ENCODE assay signal across 28 cellular contexts in the genomic region with DNA sequence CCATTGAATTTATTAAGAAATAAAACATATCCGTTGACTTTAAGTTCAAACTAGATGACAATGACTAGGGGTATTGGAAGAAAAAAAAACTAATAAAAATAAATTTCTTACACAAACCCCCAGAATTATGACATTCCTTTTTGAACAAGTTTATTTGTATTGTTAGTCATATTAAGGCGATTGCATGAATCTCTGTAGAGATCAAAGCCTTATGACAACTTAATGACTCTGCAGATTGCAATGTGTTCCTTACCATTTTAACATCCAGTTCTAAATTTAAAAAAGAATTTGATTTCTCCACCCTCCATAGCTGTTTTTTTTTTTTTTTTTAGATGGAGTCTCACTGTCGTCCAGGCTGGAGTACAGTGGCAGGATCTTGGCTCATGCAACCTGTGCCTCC.
A peak's percentile ranks its signal among the peaks of the same experiment; 100 is the strongest.
DNase-seq lines count a peak whose midpoint lies in the region; ATAC-seq, FAIRE-seq and TF ChIP-seq lines count a peak whose summit lies in the region.
"Had no signal": no experiment of that assay in that cellular context is flagged by ENCODE, and none has a peak within 500 bp of the region (broad histone marks: within the 10 kb centered on the region; RNA-seq: fewer than 3 reads in every experiment).

No MANE protein-coding gene starts in this region.

- TF ChIP-seq CTCF in AG04449 (IDR thresholded peaks at IDR 0.05; ENCODE audit: insufficient read depth, low read length, missing control alignments) (no peak), HFFc6 (IDR thresholded peaks at IDR 0.05) (no peak), astrocyte (IDR thresholded peaks at IDR 0.05; ENCODE audit: insufficient read depth, low read depth, low read length) (no peak), gastroesophageal sphincter (IDR thresholded peaks at IDR 0.05) (no peak), progenitor cell of endocrine pancreas (IDR thresholded peaks at IDR 0.05; ENCODE audit: unreplicated experiment) (no peak)

- peak; percentile 45 for DNase-seq in AG04449 (ENCODE audit: low read depth, low spot score)
- peak; percentile 12 for DNase-seq in HFFc6
- peak; percentile 50 for DNase-seq in astrocyte (ENCODE audit: low read depth)
- peak; percentile 37 for DNase-seq in fibroblast of the conjunctiva (ENCODE audit: low read depth)
- no peak for DNase-seq in SIG-M5 (lab: John Stamatoyannopoulos, UW)
- no peak for DNase-seq in activated CD4-positive, alpha-beta T cell treated with anti-CD3 and anti-CD28 coated beads, Interleukin-2, amount 10 ng/mL, durations not matched to agents 24 days and 14 days
- no peak for DNase-seq in progenitor cell of endocrine pancreas (ENCODE audit: low spot score, unreplicated experiment)
- DNase-seq: activated CD4-positive, alpha-beta T cell treated with anti-CD3 and anti-CD28 coated beads, Interleukin-2, amount 10 ng/mL, durations not matched to agents 7 days and 5 days; activated CD8-positive, alpha-beta memory T cell treated with anti-CD3 and anti-CD28 coated beads, Interleukin-2, amount 10 ng/mL, durations not matched to agents 7 days and 5 days; activated naive CD4-positive, alpha-beta T cell treated with anti-CD3 and anti-CD28 coated beads, Interleukin-2, amount 10 ng/mL, durations not matched to agents 7 days and 5 days; CD8-positive, alpha-beta T cell; DMS153; effector memory CD8-positive, alpha-beta T cell; esophagus squamous epithelium; GF-D8; immature natural killer cell; left ventricle myocardium inferior; naive thymus-derived CD8-positive, alpha-beta T cell; stimulated activated CD8-positive, alpha-beta memory T cell treated with anti-CD3 and anti-CD28 coated beads, Interleukin-4, amount 100 ng/mL, for 48 hours; upper lobe of right lung had no signal

- H3K9me3 Mint-ChIP-seq in HFFc6 (no peaks in the 10 kb centered on the region), astrocyte (ENCODE audit: unreplicated experiment) (no peaks in the 10 kb centered on the region), progenitor cell of endocrine pancreas (ENCODE audit: low read depth) (no peaks in the 10 kb centered on the region)
- H3K9me3 Mint-ChIP-seq in activated CD4-positive, alpha-beta T cell treated with anti-CD3 and anti-CD28 coated beads, Interleukin-2, amount 10 ng/mL, durations not matched to agents 24 days and 14 days = no peaks in the 10 kb centered on the region
- H3K9me3 Mint-ChIP-seq: activated CD4-positive, alpha-beta T cell treated with anti-CD3 and anti-CD28 coated beads, Interleukin-2, amount 10 ng/mL, durations not matched to agents 7 days and 5 days; activated naive CD4-positive, alpha-beta T cell treated with anti-CD3 and anti-CD28 coated beads, Interleukin-2, amount 10 ng/mL, durations not matched to agents 7 days and 5 days; CD8-positive, alpha-beta T cell; mesothelial cell of epicardium had no signal

- no peaks in the 10 kb centered on the region for H3K9me3 ChIP-seq in astrocyte (ENCODE audit: insufficient read depth, low read depth, low read length)
- H3K9me3 ChIP-seq in gastroesophageal sphincter = no peaks in the 10 kb centered on the region
- H3K9me3 ChIP-seq: ascending aorta, esophagus squamous epithelium, left ventricle myocardium inferior, upper lobe of right lung had no signal

- TF ChIP-seq EP300 in gastroesophageal sphincter (IDR thresholded peaks at IDR 0.05) = no peak

- no peaks in the 10 kb centered on the region for H3K79me2 ChIP-seq in astrocyte (ENCODE audit: insufficient read depth, low read length)
- H3K79me2 ChIP-seq: hepatocyte had no signal

- intact Hi-C loops in activated CD4-positive, alpha-beta T cell treated with anti-CD3 and anti-CD28 coated beads, Interleukin-2, amount 10 ng/mL, durations not matched to agents 24 days and 14 days (cut with micrococcal nuclease) = no loop called here

- H3K27me3 Mint-ChIP-seq in HFFc6 (ENCODE audit: insufficient read depth) (peaks cover 17% of the 10 kb centered on the region), astrocyte (ENCODE audit: low read depth, unreplicated experiment) (peaks cover 15% of the 10 kb centered on the region), progenitor cell of endocrine pancreas (peaks cover 25% of the 10 kb centered on the region)
- peaks cover 5% of the 10 kb centered on the region for H3K27me3 Mint-ChIP-seq in activated CD4-positive, alpha-beta T cell treated with anti-CD3 and anti-CD28 coated beads, Interleukin-2, amount 10 ng/mL, durations not matched to agents 24 days and 14 days
- H3K27me3 Mint-ChIP-seq: activated naive CD4-positive, alpha-beta T cell treated with anti-CD3 and anti-CD28 coated beads, Interleukin-2, amount 10 ng/mL, durations not matched to agents 7 days and 5 days; effector memory CD8-positive, alpha-beta T cell had no signal

- H3K27ac Mint-ChIP-seq in HFFc6 = no peak overlapping the region
- H3K27ac Mint-ChIP-seq in astrocyte (ENCODE audit: unreplicated experiment) = no peak overlapping the region
- H3K27ac Mint-ChIP-seq in activated CD4-positive, alpha-beta T cell treated with anti-CD3 and anti-CD28 coated beads, Interleukin-2, amount 10 ng/mL, durations not matched to agents 24 days and 14 days = no peak overlapping the region
- H3K27ac Mint-ChIP-seq in progenitor cell of endocrine pancreas = no peak overlapping the region
- H3K27ac Mint-ChIP-seq: activated CD4-positive, alpha-beta T cell treated with anti-CD3 and anti-CD28 coated beads, Interleukin-2, amount 10 ng/mL, durations not matched to agents 7 days and 5 days; activated CD8-positive, alpha-beta memory T cell treated with anti-CD3 and anti-CD28 coated beads, Interleukin-2, amount 10 ng/mL, durations not matched to agents 7 days and 5 days; activated naive CD4-positive, alpha-beta T cell treated with anti-CD3 and anti-CD28 coated beads, Interleukin-2, amount 10 ng/mL, durations not matched to agents 7 days and 5 days; CD8-positive, alpha-beta T cell; effector memory CD8-positive, alpha-beta T cell; immature natural killer cell; mesothelial cell of epicardium; naive thymus-derived CD8-positive, alpha-beta T cell had no signal

- H4K20me1 ChIP-seq in astrocyte (ENCODE audit: insufficient read depth, low read length) = no peaks in the 10 kb centered on the region

- FAIRE-seq in astrocyte (lab: Jason Lieb, UNC) = no peak

- CTCF ChIA-PET in AG04449 (lab: Yijun Ruan, JAX) = interaction anchor here (1.5 kb wide), 2 partner anchors 11 to 353 kb away, joined by 3 to 5 read pairs; no protein-coding TSS in a partner anchor

- H3K36me3 ChIP-seq in astrocyte (ENCODE audit: insufficient read depth, low read length) = no peaks in the 10 kb centered on the region
- no peaks in the 10 kb centered on the region for H3K36me3 ChIP-seq in gastroesophageal sphincter
- H3K36me3 ChIP-seq: ascending aorta, esophagus squamous epithelium, left ventricle myocardium inferior, upper lobe of right lung had no signal

- no peaks in the 10 kb centered on the region; the same call in 1 of the 2 replicates for H3K4me1 Mint-ChIP-seq in HFFc6 (ENCODE audit: low read depth)
- H3K4me1 Mint-ChIP-seq in astrocyte (ENCODE audit: low read depth, unreplicated experiment) = no peaks in the 10 kb centered on the region
- H3K4me1 Mint-ChIP-seq in activated CD4-positive, alpha-beta T cell treated with anti-CD3 and anti-CD28 coated beads, Interleukin-2, amount 10 ng/mL, durations not matched to agents 24 days and 14 days = no peaks in the 10 kb centered on the region
- peaks cover 2% of the 10 kb centered on the region for H3K4me1 Mint-ChIP-seq in progenitor cell of endocrine pancreas (ENCODE audit: low read depth)
- H3K4me1 Mint-ChIP-seq: activated CD4-positive, alpha-beta T cell treated with anti-CD3 and anti-CD28 coated beads, Interleukin-2, amount 10 ng/mL, durations not matched to agents 7 days and 5 days; activated CD8-positive, alpha-beta memory T cell treated with anti-CD3 and anti-CD28 coated beads, Interleukin-2, amount 10 ng/mL, durations not matched to agents 7 days and 5 days; activated naive CD4-positive, alpha-beta T cell treated with anti-CD3 and anti-CD28 coated beads, Interleukin-2, amount 10 ng/mL, durations not matched to agents 7 days and 5 days; immature natural killer cell; naive thymus-derived CD8-positive, alpha-beta T cell had no signal

- H3K27me3 ChIP-seq in astrocyte (ENCODE audit: insufficient read depth, low read length) (peaks cover 3% of the 10 kb centered on the region), gastroesophageal sphincter (peaks cover 30% of the 10 kb centered on the region)
- H3K27me3 ChIP-seq: ascending aorta, upper lobe of right lung had no signal

- H3K27ac ChIP-seq in astrocyte (ENCODE audit: low read depth, low read length) = no peak overlapping the region
- no peak overlapping the region for H3K27ac ChIP-seq in gastroesophageal sphincter
- H3K27ac ChIP-seq: ascending aorta, esophagus squamous epithelium, hepatocyte, left ventricle myocardium inferior, upper lobe of right lung, VCaP had no signal

- ATAC-seq in gastroesophageal sphincter = no peak
- ATAC-seq: activated CD8-positive, alpha-beta memory T cell treated with anti-CD3 and anti-CD28 coated beads, Interleukin-2, amount 10 ng/mL, durations not matched to agents 7 days and 5 days; CD8-positive, alpha-beta T cell; effector memory CD8-positive, alpha-beta T cell; naive thymus-derived CD8-positive, alpha-beta T cell; Panc1; sciatic nerve; SK-N-SH treated with all-trans-retinoic acid at 6 μM for 48 hours; upper lobe of right lung had no signal

- H3K4me2 ChIP-seq in astrocyte (ENCODE audit: low read length) = no peak overlapping the region
- H3K4me2 ChIP-seq: hepatocyte had no signal

- H3K4me3 ChIP-seq in AG04449 (ENCODE audit: low read depth, low read length) (no peak overlapping the region), astrocyte (ENCODE audit: insufficient read depth, low read depth, low read length) (no peak overlapping the region), gastroesophageal sphincter (no peak overlapping the region)
- H3K4me3 ChIP-seq: ascending aorta, esophagus squamous epithelium, hepatocyte, left ventricle myocardium inferior, upper lobe of right lung had no signal

- H3K36me3 Mint-ChIP-seq in HFFc6 (ENCODE audit: low read depth) (no peaks in the 10 kb centered on the region), astrocyte (ENCODE audit: low read depth, unreplicated experiment) (peaks cover 2% of the 10 kb centered on the region), progenitor cell of endocrine pancreas (ENCODE audit: insufficient read depth) (no peaks in the 10 kb centered on the region)
- H3K36me3 Mint-ChIP-seq in activated CD4-positive, alpha-beta T cell treated with anti-CD3 and anti-CD28 coated beads, Interleukin-2, amount 10 ng/mL, durations not matched to agents 24 days and 14 days (ENCODE audit: low read depth) = no peaks in the 10 kb centered on the region
- H3K36me3 Mint-ChIP-seq: activated CD8-positive, alpha-beta memory T cell treated with anti-CD3 and anti-CD28 coated beads, Interleukin-2, amount 10 ng/mL, durations not matched to agents 7 days and 5 days; activated naive CD4-positive, alpha-beta T cell treated with anti-CD3 and anti-CD28 coated beads, Interleukin-2, amount 10 ng/mL, durations not matched to agents 7 days and 5 days; CD8-positive, alpha-beta T cell; immature natural killer cell; mesothelial cell of epicardium; naive thymus-derived CD8-positive, alpha-beta T cell had no signal

- no peak overlapping the region for H2AFZ ChIP-seq in astrocyte (ENCODE audit: low read depth, low read length)
- H2AFZ ChIP-seq: hepatocyte had no signal

- no peaks in the 10 kb centered on the region for H3K4me1 ChIP-seq in astrocyte (ENCODE audit: insufficient read depth, low read length)
- no peaks in the 10 kb centered on the region for H3K4me1 ChIP-seq in gastroesophageal sphincter
- H3K4me1 ChIP-seq: esophagus squamous epithelium, left ventricle myocardium inferior, upper lobe of right lung had no signal

- H3K4me3 Mint-ChIP-seq in HFFc6 = no peak overlapping the region
- H3K4me3 Mint-ChIP-seq in astrocyte (ENCODE audit: unreplicated experiment) = no peak overlapping the region
- no peak overlapping the region for H3K4me3 Mint-ChIP-seq in activated CD4-positive, alpha-beta T cell treated with anti-CD3 and anti-CD28 coated beads, Interleukin-2, amount 10 ng/mL, durations not matched to agents 24 days and 14 days
- no peak overlapping the region for H3K4me3 Mint-ChIP-seq in progenitor cell of endocrine pancreas (ENCODE audit: low read depth)
- H3K4me3 Mint-ChIP-seq: activated CD4-positive, alpha-beta T cell treated with anti-CD3 and anti-CD28 coated beads, Interleukin-2, amount 10 ng/mL, durations not matched to agents 7 days and 5 days; activated CD8-positive, alpha-beta memory T cell treated with anti-CD3 and anti-CD28 coated beads, Interleukin-2, amount 10 ng/mL, durations not matched to agents 7 days and 5 days; activated naive CD4-positive, alpha-beta T cell treated with anti-CD3 and anti-CD28 coated beads, Interleukin-2, amount 10 ng/mL, durations not matched to agents 7 days and 5 days; CD8-positive, alpha-beta T cell; effector memory CD8-positive, alpha-beta T cell; immature natural killer cell; mesothelial cell of epicardium; naive thymus-derived CD8-positive, alpha-beta T cell had no signal

- H3K9ac ChIP-seq in astrocyte (ENCODE audit: low read length) = no peak overlapping the region

- 80 to 81% methylated on average over 3 of the region's 3 CpGs for WGBS in gastroesophageal sphincter (ENCODE audit: low coverage in 1 of 2), 2 donors

- TF ChIP-seq POLR2A in gastroesophageal sphincter (IDR thresholded peaks at IDR 0.05) = no peak

- POLR2A ChIA-PET in AG04449 (lab: Yijun Ruan, JAX) = interaction anchor here (0.6 kb wide), 2 partner anchors 358 to 1575 kb away, joined by 3 to 4 read pairs; no protein-coding TSS in a partner anchor

Comparison
In these comparisons a context has a peak if more than half of its experiments do, and no peak if none do; other contexts are left out.
1. DNase-seq: peak in AG04449 (single experiment), HFFc6 (single experiment), astrocyte (single experiment) and fibroblast of the conjunctiva (single experiment); none in SIG-M5 (single experiment), activated CD4-positive, alpha-beta T cell treated with anti-CD3 and anti-CD28 coated beads, Interleukin-2, amount 10 ng/mL, durations not matched to agents 24 days and 14 days (single experiment) and progenitor cell of endocrine pancreas (single experiment).